In genomic region chr16:8660841-8661301, GRCh38 we compare ENCODE assay signal across 8 cellular contexts. TPM values are rescaled to one million over a fixed set of nuclear protein-coding genes. Genes with fewer than 3 reads are reported as not detected.
DNase-seq lines count a peak whose midpoint lies in the region; ATAC-seq and TF ChIP-seq lines count a peak whose summit lies in the region.

No MANE protein-coding gene starts in this region.

- no peaks in the 10 kb centered on the region for H4K20me1 ChIP-seq in PC-9 (ENCODE audit: insufficient read depth)
- H4K20me1 ChIP-seq in osteoblast (ENCODE audit: insufficient read depth, low read length), result no peaks in the 10 kb centered on the region

- DNase-seq in GM03348 (ENCODE audit: low spot score) (peak; percentile 84), HuH-7.5 (ENCODE audit: low spot score) (peak; percentile 33), PC-9 (peak; percentile 46 to 55), germinal center (ENCODE audit: low spot score) (peak; percentile 35), osteoblast (ENCODE audit: insufficient read length, low spot score, missing footprints) (peak; percentile 88)
- DNase-seq in activated naive CD4-positive, alpha-beta T cell treated with Interleukin-2 at 50 U/mL for 16 hours, result peak; percentile 70

- H3K36me3 ChIP-seq in PC-9 (ENCODE audit: low read depth) (no peaks in the 10 kb centered on the region), osteoblast (ENCODE audit: insufficient read depth, low read length) (no peaks in the 10 kb centered on the region)

- TF ChIP-seq CTCF in PC-9 (conservative IDR thresholded peaks at IDR 0.05), result peak; percentile 69
- TF ChIP-seq CTCF in osteoblast (IDR thresholded peaks at IDR 0.05; ENCODE audit: extremely low read depth, low read depth, low read length), result peak; percentile 76

- ATAC-seq in GM18870 (IDR thresholded peaks at IDR 0.05; ENCODE audit: unreplicated experiment) (no peak), GM18520 (IDR thresholded peaks at IDR 0.05; ENCODE audit: unreplicated experiment) (no peak)

- H3K9me2 ChIP-seq in PC-9 (ENCODE audit: insufficient read depth), result no peaks in the 10 kb centered on the region

- H3F3A ChIP-seq in PC-9 (ENCODE audit: insufficient read depth, low read depth), result no peaks in the 10 kb centered on the region

- H3K4me3 ChIP-seq in PC-9, result no peak overlapping the region
- no peak overlapping the region for H3K4me3 ChIP-seq in osteoblast (ENCODE audit: insufficient read depth, low read length)

- no TSS peak for BruUV-seq in PC-9 (replicated peaks; lab: Mats Ljungman, UMichigan)

- H3K4me1 ChIP-seq in PC-9 (replicated peaks; ENCODE audit: insufficient read depth) (no peaks in the 10 kb centered on the region), osteoblast (ENCODE audit: insufficient read depth, low read length) (no peaks in the 10 kb centered on the region)

- H3K9me3 ChIP-seq in PC-9 (ENCODE audit: insufficient read depth, low read depth), result no peaks in the 10 kb centered on the region
- H3K9me3 ChIP-seq in osteoblast (ENCODE audit: low read depth, low read length), result no peaks in the 10 kb centered on the region

- intact Hi-C loops in PC-9 (cut with micrococcal nuclease; ENCODE audit: unreplicated experiment), result loop anchor here (1.0 to 2.0 kb wide), 4 partner anchors 88 to 474 kb away; no protein-coding TSS in a partner anchor

- H3K4me2 ChIP-seq in PC-9 (peak overlapping the region; percentile 36; the same call in 1 of the 2 replicates), osteoblast (ENCODE audit: insufficient read depth, low read length) (no peak overlapping the region)

- POLR2A ChIA-PET in PC-9 (lab: Charles Lee; ENCODE audit: unreplicated experiment), result no interaction called here

- no peak overlapping the region for H2AFZ ChIP-seq in PC-9
- peak overlapping the region; percentile 41 for H2AFZ ChIP-seq in osteoblast (ENCODE audit: low read length)

- no peaks in the 10 kb centered on the region for H3K27me3 ChIP-seq in PC-9 (ENCODE audit: insufficient read depth, low read depth)
- H3K27me3 ChIP-seq in osteoblast (ENCODE audit: insufficient read depth, low read length), result no peaks in the 10 kb centered on the region

- H3K27ac ChIP-seq in PC-9 (no peak overlapping the region), osteoblast (ENCODE audit: low read depth, low read length) (no peak overlapping the region)

- H3K79me2 ChIP-seq in PC-9 (ENCODE audit: low read depth), result no peaks in the 10 kb centered on the region
- H3K79me2 ChIP-seq in osteoblast (ENCODE audit: insufficient read depth, low read length), result no peaks in the 10 kb centered on the region

- CTCF ChIA-PET in PC-9 (lab: Charles Lee), result interaction anchor here (0.6 to 1.0 kb wide), 4 partner anchors 37 to 220 kb away, joined by 3 to 8 read pairs (median 4); no protein-coding TSS in a partner anchor

RNA-seq across cellular contexts. Expression of gene ABAT, which starts 13.5 kb away (rescaled TPM):
- 8.6 and 12.9 TPM in 2 replicates for total RNA-seq in PC-9 (2021)
- 5.9 and 6.5 TPM in 2 replicates for total RNA-seq in osteoblast

RNA-seq across cellular contexts. Expression of gene METTL22, which starts 39.4 kb away (rescaled TPM):
- total RNA-seq in PC-9 (2021), result 62.2 and 79.2 TPM in 2 replicates
- total RNA-seq in osteoblast, result 24.5 and 46.0 TPM in 2 replicates

Comparison
In these comparisons a context has a peak if more than half of its experiments do, and no peak if none do; other contexts are left out.
1. DNase-seq: peak in every context shown above with its lines; median percentile 88 in osteoblast; 84 in GM03348; 70 in activated naive CD4-positive, alpha-beta T cell treated with Interleukin-2 at 50 U/mL for 16 hours; 50 in PC-9; 35 in germinal center; 33 in HuH-7.5.